In the genomic region with DNA sequence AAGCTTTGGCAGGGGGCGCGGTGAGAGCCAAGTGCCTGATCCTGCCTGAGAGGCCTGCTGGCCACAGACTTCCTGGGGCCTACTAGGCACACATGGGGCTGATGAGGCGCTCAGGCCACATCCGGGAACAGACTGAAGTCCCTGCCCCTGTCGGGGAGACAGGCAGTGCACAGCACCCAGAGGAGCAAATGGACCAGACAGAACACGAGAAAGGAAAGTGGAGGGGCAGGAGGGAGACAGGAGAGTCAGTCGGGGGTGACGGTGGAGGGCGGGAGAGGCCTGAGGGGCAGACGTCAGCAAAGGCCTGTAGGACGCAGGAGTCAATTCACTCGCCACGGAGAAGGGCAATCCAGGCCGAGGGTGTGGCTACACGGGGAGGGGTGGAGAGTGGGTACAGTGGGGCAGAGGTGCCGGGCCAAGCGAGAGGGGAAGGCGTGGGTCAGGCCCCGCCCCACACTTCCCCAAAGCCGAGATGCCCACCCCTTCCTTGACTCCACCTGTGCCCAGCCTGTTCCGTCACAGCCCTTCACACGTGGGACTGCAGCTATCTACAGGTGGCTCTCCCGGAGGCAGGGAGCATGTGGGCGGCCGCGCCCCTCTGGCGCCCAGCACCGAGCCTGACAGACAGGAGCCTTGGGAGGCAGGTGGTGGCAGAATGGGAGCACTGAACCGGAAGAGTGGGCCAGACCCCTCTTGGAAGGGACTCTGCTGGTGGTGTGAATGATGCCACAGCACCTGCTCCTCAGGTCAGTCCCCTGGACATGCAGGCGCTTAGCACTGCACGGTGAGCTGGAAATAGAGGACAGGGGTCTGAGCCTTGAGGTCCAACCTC, we compare ENCODE assay signal across 10 cellular contexts. TPM values are rescaled to one million over a fixed set of nuclear protein-coding genes. Genes with fewer than 3 reads are reported as not detected.
A peak's percentile ranks its signal among the peaks of the same experiment; 100 is the strongest.
DNase-seq lines count a peak whose midpoint lies in the region; ATAC-seq, FAIRE-seq and TF ChIP-seq lines count a peak whose summit lies in the region.
"Had no signal": no experiment of that assay in that cellular context is flagged by ENCODE, and none has a peak within 500 bp of the region (broad histone marks: within the 10 kb centered on the region; RNA-seq: fewer than 3 reads in every experiment).

No MANE protein-coding gene starts in this region.

- CTCF ChIA-PET in CD8-positive, alpha-beta memory T cell (lab: Charles Lee), result interaction anchor here (0.8 to 1.7 kb wide), 2 partner anchors 13 to 19 kb away, joined by 3 read pairs; no protein-coding TSS in a partner anchor

- H3K9me3 Mint-ChIP-seq in CD8-positive, alpha-beta memory T cell, result no peaks in the 10 kb centered on the region
- no peaks in the 10 kb centered on the region for H3K9me3 Mint-ChIP-seq in natural killer cell treated with Interleukin-12 subunit alpha and Interleukin-12 subunit beta and Interleukin-15 and Interleukin-18, amount 100 ng/mL, for 72 hours

- peak; percentile 85 to 87 for ATAC-seq in natural killer cell treated with Interleukin-12 subunit alpha and Interleukin-12 subunit beta and Interleukin-15 and Interleukin-18, amount 100 ng/mL, for 72 hours
- ATAC-seq in GM21528 (IDR thresholded peaks at IDR 0.05; ENCODE audit: low FRiP score, unreplicated experiment) (no peak), GM21367 (IDR thresholded peaks at IDR 0.05; ENCODE audit: unreplicated experiment) (no peak), HG02840 (IDR thresholded peaks at IDR 0.05; ENCODE audit: low FRiP score, unreplicated experiment) (no peak)

- peaks cover 1% of the 10 kb centered on the region for H3K4me1 ChIP-seq in CD8-positive, alpha-beta memory T cell (ENCODE audit: insufficient read depth, low read length)
- H3K4me1 ChIP-seq in OCI-LY1 (ENCODE audit: insufficient read depth, low read length, severe bottlenecking), result peaks cover 19% of the 10 kb centered on the region

- H3K36me3 ChIP-seq in CD8-positive, alpha-beta memory T cell (ENCODE audit: insufficient read depth, low read length), result peaks cover 66% of the 10 kb centered on the region
- H3K36me3 ChIP-seq in OCI-LY1 (ENCODE audit: insufficient read depth, low read length), result peaks cover 85% of the 10 kb centered on the region
- peaks cover 61% of the 10 kb centered on the region for H3K36me3 ChIP-seq in bronchial epithelial cell (ENCODE audit: control insufficient read depth, insufficient read depth, low read length)

- H3K27me3 ChIP-seq in CD8-positive, alpha-beta memory T cell (ENCODE audit: insufficient read depth, low read length, poor library complexity, severe bottlenecking), result no peaks in the 10 kb centered on the region
- H3K27me3 ChIP-seq in OCI-LY1 (ENCODE audit: insufficient read depth, low read length) (no peaks in the 10 kb centered on the region), bronchial epithelial cell (ENCODE audit: control insufficient read depth, insufficient read depth, low read length) (no peaks in the 10 kb centered on the region)

- H3K9me3 ChIP-seq in CD8-positive, alpha-beta memory T cell (ENCODE audit: low read length), result no peaks in the 10 kb centered on the region
- no peaks in the 10 kb centered on the region for H3K9me3 ChIP-seq in OCI-LY1 (ENCODE audit: low read length)

- H2AFZ ChIP-seq in OCI-LY1 (ENCODE audit: low read length), result no peak overlapping the region

- H3F3A ChIP-seq in OCI-LY1 (ENCODE audit: insufficient read depth, low read length), result no peaks in the 10 kb centered on the region

- H3K9me2 ChIP-seq in OCI-LY1 (ENCODE audit: low read depth, low read length), result no peaks in the 10 kb centered on the region

- H3K9ac ChIP-seq in OCI-LY1 (ENCODE audit: low read length), result peak overlapping the region; percentile 35; the same call in 1 of the 2 replicates

- POLR2A ChIA-PET in CD8-positive, alpha-beta memory T cell (lab: Charles Lee), result interaction anchor here (0.7 kb wide), 1 partner anchor 9 kb away, joined by 6 read pairs; no protein-coding TSS in a partner anchor

- peaks cover 11 to 36% (median 29%) of the 10 kb centered on the region in 3 donors for H3K4me1 Mint-ChIP-seq in CD8-positive, alpha-beta memory T cell
- peaks cover 43 to 45% of the 10 kb centered on the region in 2 donors for H3K4me1 Mint-ChIP-seq in natural killer cell treated with Interleukin-12 subunit alpha and Interleukin-12 subunit beta and Interleukin-15 and Interleukin-18, amount 100 ng/mL, for 72 hours (ENCODE audit: low read depth in 2 of 2)

- peak overlapping the region; percentile 31 for H3K27ac ChIP-seq in CD8-positive, alpha-beta memory T cell (ENCODE audit: low read depth, low read length)
- peak overlapping the region; percentile 75 for H3K27ac ChIP-seq in OCI-LY1 (ENCODE audit: low read depth, low read length, poor library complexity, severe bottlenecking)

- DNase-seq in CD8-positive, alpha-beta memory T cell, result peak in 4 of 5 donors; percentile 27 to 63 (median 55)
- DNase-seq in bronchial epithelial cell (ENCODE audit: low read depth) (peak; percentile 43), AG08396 (ENCODE audit: low spot score) (no peak)
- DNase-seq in natural killer cell treated with Interleukin-12 subunit alpha and Interleukin-12 subunit beta and Interleukin-15 and Interleukin-18, amount 100 ng/mL, for 72 hours (ENCODE audit: low spot score), result no peak
- DNase-seq: NCI-H446 had no signal

- H3K4me2 ChIP-seq in OCI-LY1 (ENCODE audit: low read length), result peak overlapping the region; percentile 34; the same call in 1 of the 2 replicates

- TF ChIP-seq CTCF in OCI-LY1 (IDR thresholded peaks at IDR 0.05; ENCODE audit: low read length) (no peak), bronchial epithelial cell (IDR thresholded peaks at IDR 0.05; ENCODE audit: insufficient read depth, low read length, severe bottlenecking) (no peak)

- peak overlapping the region; percentile 69 to 98 (median 92) for H3K27ac Mint-ChIP-seq in CD8-positive, alpha-beta memory T cell
- H3K27ac Mint-ChIP-seq in natural killer cell treated with Interleukin-12 subunit alpha and Interleukin-12 subunit beta and Interleukin-15 and Interleukin-18, amount 100 ng/mL, for 72 hours, result peak overlapping the region; percentile 89 to 94

- no peaks in the 10 kb centered on the region for H3K79me2 ChIP-seq in OCI-LY1 (ENCODE audit: insufficient read depth, low read length)

- peaks cover 0 to 95% (median 16%) of the 10 kb centered on the region in 3 donors for H3K36me3 Mint-ChIP-seq in CD8-positive, alpha-beta memory T cell
- peaks cover 26% of the 10 kb centered on the region for H3K36me3 Mint-ChIP-seq in natural killer cell treated with Interleukin-12 subunit alpha and Interleukin-12 subunit beta and Interleukin-15 and Interleukin-18, amount 100 ng/mL, for 72 hours

- H3K27me3 Mint-ChIP-seq in CD8-positive, alpha-beta memory T cell, result peaks cover 0 to 5% of the 10 kb centered on the region in 2 donors
- H3K27me3 Mint-ChIP-seq in natural killer cell treated with Interleukin-12 subunit alpha and Interleukin-12 subunit beta and Interleukin-15 and Interleukin-18, amount 100 ng/mL, for 72 hours, result no peaks in the 10 kb centered on the region

- no peak for FAIRE-seq in bronchial epithelial cell (lab: Jason Lieb, UNC)
- FAIRE-seq: endothelial cell of umbilical vein had no signal

- peak overlapping the region; percentile 18 to 85 (median 49) for H3K4me3 Mint-ChIP-seq in CD8-positive, alpha-beta memory T cell
- H3K4me3 Mint-ChIP-seq in natural killer cell treated with Interleukin-12 subunit alpha and Interleukin-12 subunit beta and Interleukin-15 and Interleukin-18, amount 100 ng/mL, for 72 hours, result peak overlapping the region; percentile 72

- no peak overlapping the region for H3K4me3 ChIP-seq in CD8-positive, alpha-beta memory T cell (ENCODE audit: low read length)
- no peak overlapping the region for H3K4me3 ChIP-seq in OCI-LY1 (ENCODE audit: low read depth, low read length, poor library complexity, severe bottlenecking)
- no peak overlapping the region for H3K4me3 ChIP-seq in bronchial epithelial cell (ENCODE audit: low read depth, low read length)

- H4K20me1 ChIP-seq in OCI-LY1 (ENCODE audit: insufficient read depth, low read length), result no peaks in the 10 kb centered on the region

RNA-seq across cellular contexts. Expression of a gene that starts 20.5 kb away (rescaled TPM):
- total RNA-seq in CD8-positive, alpha-beta memory T cell, result 100 to 1,000 TPM; 156 to 165 TPM
- 26.5 TPM for polyA plus RNA-seq in CD8-positive, alpha-beta memory T cell
- 20.9 and 31.1 TPM in 2 replicates for total RNA-seq in bronchial epithelial cell
- 100 to 1,000 TPM in 1 of 2 donors, 10 to 100 TPM in 1; 91.5 to 136 TPM for total RNA-seq in natural killer cell treated with Interleukin-12 subunit alpha and Interleukin-12 subunit beta and Interleukin-15 and Interleukin-18, amount 100 ng/mL, for 72 hours

RNA-seq across cellular contexts. Expression of a gene that starts 20.6 kb away (rescaled TPM):
- total RNA-seq in CD8-positive, alpha-beta memory T cell, result 1 to 10 TPM; 5.4 to 7.7 TPM
- 2.5 TPM for polyA plus RNA-seq in CD8-positive, alpha-beta memory T cell
- total RNA-seq in bronchial epithelial cell, result 1.4 and 3.7 TPM in 2 replicates
- total RNA-seq in natural killer cell treated with Interleukin-12 subunit alpha and Interleukin-12 subunit beta and Interleukin-15 and Interleukin-18, amount 100 ng/mL, for 72 hours, result 10 to 100 TPM in 1 of 2 donors, 1 to 10 TPM in 1; 8.0 to 12.1 TPM

Comparison
In these comparisons a context has a peak if more than half of its experiments do, and no peak if none do; other contexts are left out.
1. DNase-seq: peak in CD8-positive, alpha-beta memory T cell (4 of 5) and bronchial epithelial cell (single experiment); none in natural killer cell treated with Interleukin-12 subunit alpha and Interleukin-12 subunit beta and Interleukin-15 and Interleukin-18, amount 100 ng/mL, for 72 hours (single experiment) and AG08396 (single experiment).
2. ATAC-seq: peak in natural killer cell treated with Interleukin-12 subunit alpha and Interleukin-12 subunit beta and Interleukin-15 and Interleukin-18, amount 100 ng/mL, for 72 hours (2 of 2); none in GM21528 (single experiment), GM21367 (single experiment) and HG02840 (single experiment).